Comparison of ENCODE assay signal across 15 cellular contexts in genomic region chr6:45432944-45433343, GRCh38. TPM values are rescaled to one million over a fixed set of nuclear protein-coding genes. Genes with fewer than 3 reads are reported as not detected.
DNase-seq lines count a peak whose midpoint lies in the region; ATAC-seq, FAIRE-seq and TF ChIP-seq lines count a peak whose summit lies in the region.
"Had no signal": no experiment of that assay in that cellular context is flagged by ENCODE, and none has a peak within 500 bp of the region (broad histone marks: within the 10 kb centered on the region; RNA-seq: fewer than 3 reads in every experiment).

No MANE protein-coding gene starts in this region.

- no peaks in the 10 kb centered on the region for H3K27me3 ChIP-seq in small intestine (ENCODE audit: control insufficient read depth in 2 of 2, insufficient read depth in 2 of 2, low read length in 2 of 2)

- H3K36me3 Mint-ChIP-seq in activated CD4-positive, alpha-beta T cell treated with anti-CD3 and anti-CD28 coated beads, Interleukin-2, amount 10 ng/mL, durations not matched to agents 24 days and 14 days (ENCODE audit: low read depth): peaks cover 51% of the 10 kb centered on the region
- H3K36me3 Mint-ChIP-seq: memory B cell, type B pancreatic cell had no signal

- H3K27ac ChIP-seq in small intestine (ENCODE audit: low read depth in 1 of 2, low read length in 1 of 2): no peak overlapping the region

- 5 to 12% (median 10%) methylated on average over 2 of the region's 2 CpGs for WGBS in small intestine, 3 donors

- DNase-seq in activated CD4-positive, alpha-beta T cell treated with anti-CD3 and anti-CD28 coated beads, Interleukin-2, amount 10 ng/mL, durations not matched to agents 24 days and 14 days: no peak
- no peak for DNase-seq in activated CD4-positive, alpha-beta T cell treated with anti-CD3 and anti-CD28 coated beads for 48 hours
- DNase-seq in RPMI7951 (ENCODE audit: low read depth): peak; percentile 73
- peak; percentile 83 for DNase-seq in choroid plexus epithelial cell (ENCODE audit: low read depth)
- peak; percentile 39 for DNase-seq in pulmonary artery endothelial cell (ENCODE audit: low read depth, low spot score)
- DNase-seq in small intestine: no peak
- no peak for DNase-seq in cerebellar cortex (ENCODE audit: low spot score)
- DNase-seq: cerebellar nuclear complex, GF-D8, NCI-H1048 had no signal

- H3K27me3 Mint-ChIP-seq in activated CD4-positive, alpha-beta T cell treated with anti-CD3 and anti-CD28 coated beads, Interleukin-2, amount 10 ng/mL, durations not matched to agents 24 days and 14 days: no peaks in the 10 kb centered on the region

- H3K4me3 ChIP-seq in choroid plexus epithelial cell (ENCODE audit: low read depth, low read length) (no peak overlapping the region), small intestine (ENCODE audit: low read depth in 1 of 2, low read length in 2 of 2) (no peak overlapping the region)
- H3K4me3 ChIP-seq: GM23338 had no signal

- peak overlapping the region; percentile 26 for H3K4me3 Mint-ChIP-seq in activated CD4-positive, alpha-beta T cell treated with anti-CD3 and anti-CD28 coated beads, Interleukin-2, amount 10 ng/mL, durations not matched to agents 24 days and 14 days
- H3K4me3 Mint-ChIP-seq: GM23338, memory B cell, type B pancreatic cell had no signal

- no peaks in the 10 kb centered on the region for H3K36me3 ChIP-seq in small intestine (ENCODE audit: control insufficient read depth in 2 of 2, insufficient read depth in 2 of 2, low read length in 2 of 2)

- no peaks in the 10 kb centered on the region for H3K9me3 Mint-ChIP-seq in activated CD4-positive, alpha-beta T cell treated with anti-CD3 and anti-CD28 coated beads, Interleukin-2, amount 10 ng/mL, durations not matched to agents 24 days and 14 days
- H3K9me3 Mint-ChIP-seq: GM23338, memory B cell, type B pancreatic cell had no signal

- peaks cover 64% of the 10 kb centered on the region for H3K4me1 Mint-ChIP-seq in activated CD4-positive, alpha-beta T cell treated with anti-CD3 and anti-CD28 coated beads, Interleukin-2, amount 10 ng/mL, durations not matched to agents 24 days and 14 days

- H3K9me3 ChIP-seq in small intestine (ENCODE audit: control insufficient read depth, low read depth): no peaks in the 10 kb centered on the region

- no peak for TF ChIP-seq CTCF in choroid plexus epithelial cell (conservative IDR thresholded peaks at IDR 0.05; ENCODE audit: low read depth, low read length)

- peak overlapping the region; percentile 48 for H3K27ac Mint-ChIP-seq in activated CD4-positive, alpha-beta T cell treated with anti-CD3 and anti-CD28 coated beads, Interleukin-2, amount 10 ng/mL, durations not matched to agents 24 days and 14 days
- H3K27ac Mint-ChIP-seq: GM23338, memory B cell, type B pancreatic cell had no signal

- FAIRE-seq in small intestine (lab: Jason Lieb, UNC): no peak
- FAIRE-seq: A204.1 had no signal

- no peak for ATAC-seq in GM18873 (IDR thresholded peaks at IDR 0.05; ENCODE audit: low FRiP score, unreplicated experiment)
- ATAC-seq: GM23338 had no signal

- H3K4me1 ChIP-seq in small intestine (ENCODE audit: control insufficient read depth in 2 of 2, insufficient read depth in 1 of 2, low read depth in 1 of 2, low read length in 1 of 2): peaks cover 0 to 3% of the 10 kb centered on the region in 2 donors

- intact Hi-C loops in activated CD4-positive, alpha-beta T cell treated with anti-CD3 and anti-CD28 coated beads, Interleukin-2, amount 10 ng/mL, durations not matched to agents 24 days and 14 days (cut with micrococcal nuclease): loop anchor here (1.0 to 10.0 kb wide), 2 partner anchors 9 to 122 kb away; no protein-coding TSS in a partner anchor

RNA-seq across cellular contexts. Expression of gene SUPT3H, which starts 55.2 kb away (rescaled TPM):
- total RNA-seq in activated CD4-positive, alpha-beta T cell treated with anti-CD3 and anti-CD28 coated beads, Interleukin-2, amount 10 ng/mL, durations not matched to agents 24 days and 14 days: 12.4 and 13.0 TPM in 2 replicates
- total RNA-seq in RPMI7951 (2014; rRNA removed; shearing (Covaris generic)): 7.7 and 9.7 TPM in 2 replicates
- 5.3 and 8.6 TPM in 2 replicates for total RNA-seq in pulmonary artery endothelial cell
- 1 to 10 TPM; 2.0 to 7.8 (median 6.1) TPM for polyA plus RNA-seq in small intestine

Comparison
In these comparisons a context has a peak if more than half of its experiments do, and no peak if none do; other contexts are left out.
1. DNase-seq: peak in RPMI7951 (single experiment), choroid plexus epithelial cell (single experiment) and pulmonary artery endothelial cell (single experiment); none in activated CD4-positive, alpha-beta T cell treated with anti-CD3 and anti-CD28 coated beads, Interleukin-2, amount 10 ng/mL, durations not matched to agents 24 days and 14 days (single experiment), activated CD4-positive, alpha-beta T cell treated with anti-CD3 and anti-CD28 coated beads for 48 hours (single experiment), small intestine (single experiment) and cerebellar cortex (single experiment).